In the genomic region with DNA sequence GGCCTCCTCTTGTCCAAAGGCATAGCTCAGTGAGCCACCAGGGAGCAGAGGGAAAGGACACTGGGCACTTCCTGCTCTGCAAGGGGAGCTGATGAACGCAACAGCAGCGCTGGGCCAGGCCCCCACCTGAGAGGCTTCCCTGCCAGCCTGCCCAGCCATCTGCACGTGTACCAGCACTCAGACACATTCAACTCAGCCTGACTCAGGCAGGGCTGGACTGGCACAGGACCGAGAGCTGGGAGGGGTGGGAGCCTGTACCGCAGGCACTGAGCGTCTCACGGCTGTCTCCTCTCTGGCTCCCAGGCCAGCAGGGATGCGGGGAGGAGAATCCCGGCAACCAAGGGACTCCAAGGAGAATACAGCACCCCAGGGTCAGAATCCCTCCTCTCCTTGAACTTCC, we compare ENCODE assay signal across 20 cellular contexts.
DNase-seq lines count a peak whose midpoint lies in the region; FAIRE-seq and TF ChIP-seq lines count a peak whose summit lies in the region.
"Had no signal": no experiment of that assay in that cellular context is flagged by ENCODE, and none has a peak within 500 bp of the region (broad histone marks: within the 10 kb centered on the region; RNA-seq: fewer than 3 reads in every experiment).

No MANE protein-coding gene starts in this region.

- CTCF ChIA-PET in H1 (lab: Charles Lee; ENCODE audit: partially characterized antibody) = interaction anchor here (0.8 to 4.1 kb wide), 3 partner anchors 14 to 139 kb away, joined by 3 to 13 read pairs (median 3); no protein-coding TSS in a partner anchor

- POLR2A ChIA-PET in H1 (lab: Charles Lee; ENCODE audit: partially characterized antibody) = no interaction called here

- no peak overlapping the region for H2BK120ac ChIP-seq in H1 (replicated peaks; ENCODE audit: low read depth, low read length)

- intact Hi-C loops in posterior cingulate gyrus (cut with DNase I) = no loop called here

- H3K27ac ChIP-seq in H1 (ENCODE audit: low read depth, low read length) = no peak overlapping the region; the same call in 1 of the 2 replicates

- no peak overlapping the region for H2BK12ac ChIP-seq in H1 (ENCODE audit: low read depth, low read length)

- no peak overlapping the region for H3K14ac ChIP-seq in H1 (ENCODE audit: insufficient read length)

- no peaks in the 10 kb centered on the region for H3K36me3 ChIP-seq in MG63
- H3K36me3 ChIP-seq in H1 (ENCODE audit: control insufficient read depth in 2 of 4, insufficient read depth in 4 of 4, low read length in 3 of 4) = peaks cover 0 to 6% (median 0%) of the 10 kb centered on the region in 4 experiments; a peak in 1 of 8 replicates

- H3K27me3 ChIP-seq in MG63 = no peaks in the 10 kb centered on the region
- no peaks in the 10 kb centered on the region for H3K27me3 ChIP-seq in H1 (replicated peaks in 1 of 4; ENCODE audit: control insufficient read depth in 3 of 4, extremely low read depth in 1 of 4, insufficient read depth in 3 of 4, low read length in 3 of 4)

- H2BK20ac ChIP-seq in H1 (ENCODE audit: low read length) = no peak overlapping the region

- peaks cover 0 to 1% (median 0%) of the 10 kb centered on the region in 4 experiments; a peak in 2 of 7 replicates for H3K4me1 ChIP-seq in H1 (replicated peaks in 1 of 4; ENCODE audit: control insufficient read depth in 3 of 4, insufficient read depth in 4 of 4, low read length in 3 of 4)

- H3K9me3 ChIP-seq in MG63 (no peaks in the 10 kb centered on the region), H1 (ENCODE audit: insufficient read depth in 2 of 2, low read depth in 1 of 2, low read length in 1 of 2) (no peaks in the 10 kb centered on the region)

- no peak for TF ChIP-seq POLR2A in H1 (IDR thresholded peaks at IDR 0.05; ENCODE audit: control extremely low read depth in 1 of 2, low read depth in 2 of 2, low read length in 2 of 2)

- 0 out of 2 replicates have a peak overlapping the region, but pooled peaks have one; percentile 14 for H4K8ac ChIP-seq in H1 (ENCODE audit: extremely low read depth, insufficient read depth, low read length)

- no peak overlapping the region for H2AK5ac ChIP-seq in H1 (ENCODE audit: low read depth, low read length)

- TF ChIP-seq EP300 in H1 (IDR thresholded peaks at IDR 0.05; ENCODE audit: borderline replicate concordance in 1 of 2, low read depth in 2 of 2, low read length in 2 of 2) = no peak

- no peak overlapping the region for H4K91ac ChIP-seq in H1 (replicated peaks; ENCODE audit: insufficient read length, low read length)

- H3K79me2 ChIP-seq in H1 (ENCODE audit: control insufficient read depth in 1 of 2, insufficient read depth in 2 of 2, low read length in 2 of 2) = no peaks in the 10 kb centered on the region

- peaks cover 3 to 7% of the 10 kb centered on the region in 2 experiments for H4K20me1 ChIP-seq in H1 (replicated peaks in 1 of 2; ENCODE audit: control insufficient read depth in 1 of 2, insufficient read depth in 2 of 2, low read length in 2 of 2)

- no peak overlapping the region for H2AFZ ChIP-seq in H1 (ENCODE audit: low read length)

- H3K23ac ChIP-seq in H1 (ENCODE audit: insufficient read length) = no peak overlapping the region

- H3K4me3 ChIP-seq in MG63 = no peak overlapping the region
- no peak overlapping the region for H3K4me3 ChIP-seq in H1 (ENCODE audit: extremely low read depth in 1 of 4, insufficient read depth in 2 of 4, low read depth in 3 of 4, low read length in 4 of 4)

- H3K4me2 ChIP-seq in H1 (ENCODE audit: insufficient read depth in 1 of 2, low read depth in 2 of 2, low read length in 2 of 2) = no peak overlapping the region

- no peak for FAIRE-seq in H1 (lab: Jason Lieb, UNC)
- FAIRE-seq: GM12891, GM18507 had no signal

- no peak overlapping the region for H2BK15ac ChIP-seq in H1 (ENCODE audit: low read length)

- H3K4ac ChIP-seq in H1 (replicated peaks; ENCODE audit: insufficient read length, low read depth, low read length) = no peak overlapping the region

- H3K23me2 ChIP-seq in H1 (ENCODE audit: low read depth, low read length) = peaks cover 5% of the 10 kb centered on the region; the same call in 1 of the 2 replicates

- no peaks in the 10 kb centered on the region for H3K79me1 ChIP-seq in H1 (ENCODE audit: low read depth, low read length)

- no peak overlapping the region for H3K9ac ChIP-seq in H1 (replicated peaks in 1 of 4; ENCODE audit: extremely low read depth in 1 of 4, low read depth in 3 of 4, low read length in 3 of 4)

- no peak overlapping the region for H4K5ac ChIP-seq in H1 (ENCODE audit: insufficient read length, low read depth, low read length)

- WGBS in H1 (ENCODE audit: extremely low coverage in 1 of 2, insufficient coverage in 1 of 2, insufficient read length in 1 of 2, insufficient replicate concordance in 2 of 2, low coverage in 1 of 2, low lambda C conversion rate in 2 of 2, missing lambda C conversion rate in 1 of 2), 2 experiments = 96% methylated on average over 8 of the region's 9 CpGs; no CpG with 5 or more reads in 1 of the 2 experiments

- TF ChIP-seq CTCF in H1 (IDR thresholded peaks at IDR 0.05; ENCODE audit: control extremely low read depth in 1 of 3, insufficient read depth in 1 of 3, low read depth in 1 of 3, low read length in 3 of 3) = no peak

- H3K18ac ChIP-seq in H1 (ENCODE audit: extremely low read depth, low read length) = no peak overlapping the region

- no peak for TF ChIP-seq RAD21 in H1 (IDR thresholded peaks at IDR 0.05 in 1 of 2, conservative IDR thresholded peaks at IDR 0.05 in 1 of 2; ENCODE audit: low read depth in 2 of 2, low read length in 2 of 2)

- H2BK5ac ChIP-seq in H1 (ENCODE audit: low read depth, low read length) = no peak overlapping the region; the same call in 1 of the 2 replicates

- H3K56ac ChIP-seq in H1 (replicated peaks; ENCODE audit: insufficient read length, low read depth, low read length) = no peak overlapping the region

- DNase-seq in Daoy (ENCODE audit: low read depth) = peak; percentile 20
- peak; percentile 41 for DNase-seq in MG63
- DNase-seq in H1 (ENCODE audit: low read depth in 1 of 2, low spot score in 2 of 2) = no peak
- DNase-seq in posterior cingulate gyrus = peak in 6 of 10 donors; percentile 48 to 93 (median 76)
- DNase-seq in HuH-7.5 (ENCODE audit: low spot score) = no peak
- no peak for DNase-seq in SIG-M5 (lab: John Stamatoyannopoulos, UW)
- no peak for DNase-seq in ecto neural progenitor cell (ENCODE audit: low spot score)
- DNase-seq: 8988T; C1 segment of cervical spinal cord; CD4-positive, alpha-beta memory T cell; COR-L47; DMS153; DND-41; EL; GF-D8; GOT3; H7; HCEC 1CT had no signal

TF ChIP-seq in H1, 55 proteins besides CTCF, POLR2A, EP300 and RAD21:
- TF ChIP-seq SIN3A (conservative IDR thresholded peaks at IDR 0.05 in 1 of 2, IDR thresholded peaks at IDR 0.05 in 1 of 2; ENCODE audit: low read depth in 1 of 2, low read length in 2 of 2) (no peak), CHD2 (IDR thresholded peaks at IDR 0.05; ENCODE audit: low read length) (no peak), BACH1 (IDR thresholded peaks at IDR 0.05; ENCODE audit: low read length) (no peak), ZNF274 (IDR thresholded peaks at IDR 0.05; ENCODE audit: borderline replicate concordance, extremely low read depth, low read length) (no peak), TAF1 (IDR thresholded peaks at IDR 0.05; ENCODE audit: low read depth, low read length) (no peak)

Comparison
In these comparisons a context has a peak if more than half of its experiments do, and no peak if none do; other contexts are left out.
1. DNase-seq: peak in Daoy (single experiment), MG63 (single experiment) and posterior cingulate gyrus (6 of 10); none in H1 (0 of 2), HuH-7.5 (single experiment), SIG-M5 (single experiment) and ecto neural progenitor cell (single experiment).